ENCODE assay signal across 25 cellular contexts in the genomic region with DNA sequence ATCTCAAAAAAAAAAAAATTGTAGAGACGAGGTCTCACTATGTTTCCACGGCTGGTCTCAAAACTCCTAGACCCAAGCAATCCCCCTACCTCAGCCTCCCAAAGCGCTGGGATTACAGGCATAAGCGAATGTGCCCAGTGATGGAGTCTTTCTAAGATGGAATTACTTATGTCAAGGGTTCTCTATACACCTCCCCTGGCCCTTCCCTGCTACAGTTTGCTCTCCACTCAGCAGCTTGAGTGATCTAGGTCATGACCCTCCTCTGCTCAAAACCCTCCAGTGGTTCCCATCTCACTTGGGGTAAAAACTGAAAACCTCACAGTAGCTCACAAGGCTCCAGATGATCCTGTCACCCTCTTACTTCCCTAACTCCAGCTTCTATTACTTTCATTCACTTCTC. TPM values are rescaled to one million over a fixed set of nuclear protein-coding genes. Genes with fewer than 3 reads are reported as not detected.
"Had no signal": no experiment of that assay in that cellular context is flagged by ENCODE, and none has a peak within 500 bp of the region (broad histone marks: within the 10 kb centered on the region; RNA-seq: fewer than 3 reads in every experiment).

No MANE protein-coding gene starts in this region.

- H3K9me3 Mint-ChIP-seq: activated CD4-positive, alpha-beta T cell treated with anti-CD3 and anti-CD28 coated beads, Interleukin-2, amount 10 ng/mL, durations not matched to agents 24 days and 14 days; activated CD8-positive, alpha-beta T cell treated with anti-CD3 and anti-CD28 coated beads for 36 hours; activated T-cell treated with anti-CD3 and anti-CD28 coated beads, Interleukin-2, amount 50 U/mL, for 4 hours; endodermal cell; nephron progenitor cell; T-helper 2 cell treated with Interferon-gamma antibody and Interleukin-4, amounts not matched to agents 5 μg/mL and 100 μg/mL, for 36 hours; WTC11 had no signal

- FAIRE-seq: islet of Langerhans, TTC549 had no signal

- H3K27ac Mint-ChIP-seq: activated CD4-positive, alpha-beta T cell treated with anti-CD3 and anti-CD28 coated beads, Interleukin-2, amount 10 ng/mL, durations not matched to agents 24 days and 14 days; activated CD8-positive, alpha-beta T cell treated with anti-CD3 and anti-CD28 coated beads for 36 hours; endodermal cell; nephron progenitor cell; T-helper 2 cell treated with Interferon-gamma antibody and Interleukin-4, amounts not matched to agents 5 μg/mL and 100 μg/mL, for 36 hours; WTC11 had no signal

- H3K4me3 ChIP-seq: colonic mucosa, lower lobe of right lung, tibial artery, vagina had no signal

- H3K9me3 ChIP-seq: colonic mucosa, lower lobe of right lung, tibial artery, vagina had no signal

- H3K27me3 Mint-ChIP-seq: activated CD8-positive, alpha-beta T cell treated with anti-CD3 and anti-CD28 coated beads for 36 hours had no signal

- H3K27me3 ChIP-seq: colonic mucosa, vagina had no signal

- H3K27ac ChIP-seq: brain microvascular endothelial cell, colonic mucosa, foreskin keratinocyte, lower lobe of right lung, tibial artery, vagina had no signal

- DNase-seq: activated CD4-positive, alpha-beta T cell treated with anti-CD3 and anti-CD28 coated beads, Interleukin-2, amount 10 ng/mL, durations not matched to agents 24 days and 14 days; activated CD8-positive, alpha-beta T cell treated with anti-CD3 and anti-CD28 coated beads for 36 hours; activated T-cell treated with anti-CD3 and anti-CD28 coated beads, Interleukin-2, amount 50 U/mL, for 4 hours; anterior cingulate cortex; brain microvascular endothelial cell; central memory CD4-positive, alpha-beta T cell; colonic mucosa; endodermal cell; foreskin keratinocyte; hippocampal formation; left colon; lower lobe of right lung; nephron progenitor cell; occipital lobe; stimulated activated CD4-positive, alpha-beta T cell treated with anti-CD3 and anti-CD28 coated beads, Interleukin-2, amount 100 ng/mL, for 24 hours; stimulated activated naive CD8-positive, alpha-beta T cell treated with anti-CD3 and anti-CD28 coated beads, Interleukin-15, Interleukin-2, amounts not matched to agents 100 U/mL and 50 U/mL, for 24 hours; substantia nigra; tibial artery had no signal

- ATAC-seq: activated CD8-positive, alpha-beta T cell treated with anti-CD3 and anti-CD28 coated beads for 36 hours; activated T-cell treated with anti-CD3 and anti-CD28 coated beads, Interleukin-2, amount 50 U/mL, for 4 hours; foreskin keratinocyte; left colon; lower lobe of right lung; stimulated activated naive CD8-positive, alpha-beta T cell treated with anti-CD3 and anti-CD28 coated beads, Interleukin-15, Interleukin-2, amounts not matched to agents 100 U/mL and 50 U/mL, for 24 hours; WTC11 had no signal

- H3K4me1 ChIP-seq: colonic mucosa, foreskin keratinocyte had no signal

- H3K4me3 Mint-ChIP-seq: activated CD4-positive, alpha-beta T cell treated with anti-CD3 and anti-CD28 coated beads, Interleukin-2, amount 10 ng/mL, durations not matched to agents 24 days and 14 days; activated CD8-positive, alpha-beta T cell treated with anti-CD3 and anti-CD28 coated beads for 36 hours; activated T-cell treated with anti-CD3 and anti-CD28 coated beads, Interleukin-2, amount 50 U/mL, for 4 hours; endodermal cell; T-helper 2 cell treated with Interferon-gamma antibody and Interleukin-4, amounts not matched to agents 5 μg/mL and 100 μg/mL, for 36 hours; WTC11 had no signal

- H3K36me3 Mint-ChIP-seq: WTC11 had no signal

- H3K36me3 ChIP-seq: brain microvascular endothelial cell, colonic mucosa, lower lobe of right lung, vagina had no signal

RNA-seq across cellular contexts. Expression of a gene that starts 12.2 kb away (rescaled TPM):
- total RNA-seq: skeletal muscle tissue, vagina had no signal
- polyA plus RNA-seq: fibroblast of lung had no signal
